26 cellular contexts compared by ENCODE assay signal in genomic region chr20:47744803-47745202, GRCh38.
"Had no signal": no experiment of that assay in that cellular context is flagged by ENCODE, and none has a peak within 500 bp of the region (broad histone marks: within the 10 kb centered on the region; RNA-seq: fewer than 3 reads in every experiment).

No MANE protein-coding gene starts in this region.

- FAIRE-seq: keratinocyte, pancreas had no signal

- H3K9me3 ChIP-seq: left lung, lower lobe of right lung, pancreas, prostate gland, spleen, tibial nerve, vagina had no signal

- H3K27ac ChIP-seq: left lung, lower lobe of right lung, pancreas, prostate gland, skin epidermis, spleen, tibial nerve, vagina had no signal

- H3K4me1 ChIP-seq: pancreas, prostate gland had no signal

- ATAC-seq: left cardiac atrium; left lung; lower lobe of right lung; naive thymus-derived CD4-positive, alpha-beta T cell; natural killer cell treated with Interleukin-12 subunit alpha and Interleukin-12 subunit beta and Interleukin-15 and Interleukin-18, amount 100 ng/mL, for 72 hours; pancreas; right cardiac atrium; sciatic nerve; stimulated activated effector memory CD8-positive, alpha-beta T cell treated with anti-CD3 and anti-CD28 coated beads, Interleukin-12 subunit alpha, Interleukin-12 subunit beta, amount 100 ng/mL, for 72 hours; stimulated activated naive CD8-positive, alpha-beta T cell treated with anti-CD3 and anti-CD28 coated beads, Interleukin-15, amount 100 ng/mL, for 72 hours had no signal

- H3K27me3 ChIP-seq: pancreas, tibial nerve, vagina had no signal

- DNase-seq: hippocampal formation; kidney glomerular epithelial cell; left cardiac atrium; left lung; lower lobe of right lung; mammary epithelial cell; mesendoderm; naive thymus-derived CD4-positive, alpha-beta T cell; nucleus accumbens; pancreas; posterior cingulate gyrus; retina; spleen; stimulated activated CD4-positive, alpha-beta T cell treated with anti-CD3 and anti-CD28 coated beads, Interleukin-4, amount 100 ng/mL, for 24 hours; stimulated activated naive CD4-positive, alpha-beta T cell; stimulated activated naive CD8-positive, alpha-beta T cell treated with anti-CD3 and anti-CD28 coated beads, Interleukin-15, amount 100 ng/mL, for 72 hours; substantia nigra had no signal

- H3K4me3 ChIP-seq: left lung, lower lobe of right lung, pancreas, prostate gland, skin epidermis, spleen, tibial nerve, vagina had no signal

- H3K36me3 ChIP-seq: left lung, lower lobe of right lung, pancreas, prostate gland, spleen, tibial nerve, vagina had no signal
